1 cellular context compared by ENCODE assay signal in the genomic region with DNA sequence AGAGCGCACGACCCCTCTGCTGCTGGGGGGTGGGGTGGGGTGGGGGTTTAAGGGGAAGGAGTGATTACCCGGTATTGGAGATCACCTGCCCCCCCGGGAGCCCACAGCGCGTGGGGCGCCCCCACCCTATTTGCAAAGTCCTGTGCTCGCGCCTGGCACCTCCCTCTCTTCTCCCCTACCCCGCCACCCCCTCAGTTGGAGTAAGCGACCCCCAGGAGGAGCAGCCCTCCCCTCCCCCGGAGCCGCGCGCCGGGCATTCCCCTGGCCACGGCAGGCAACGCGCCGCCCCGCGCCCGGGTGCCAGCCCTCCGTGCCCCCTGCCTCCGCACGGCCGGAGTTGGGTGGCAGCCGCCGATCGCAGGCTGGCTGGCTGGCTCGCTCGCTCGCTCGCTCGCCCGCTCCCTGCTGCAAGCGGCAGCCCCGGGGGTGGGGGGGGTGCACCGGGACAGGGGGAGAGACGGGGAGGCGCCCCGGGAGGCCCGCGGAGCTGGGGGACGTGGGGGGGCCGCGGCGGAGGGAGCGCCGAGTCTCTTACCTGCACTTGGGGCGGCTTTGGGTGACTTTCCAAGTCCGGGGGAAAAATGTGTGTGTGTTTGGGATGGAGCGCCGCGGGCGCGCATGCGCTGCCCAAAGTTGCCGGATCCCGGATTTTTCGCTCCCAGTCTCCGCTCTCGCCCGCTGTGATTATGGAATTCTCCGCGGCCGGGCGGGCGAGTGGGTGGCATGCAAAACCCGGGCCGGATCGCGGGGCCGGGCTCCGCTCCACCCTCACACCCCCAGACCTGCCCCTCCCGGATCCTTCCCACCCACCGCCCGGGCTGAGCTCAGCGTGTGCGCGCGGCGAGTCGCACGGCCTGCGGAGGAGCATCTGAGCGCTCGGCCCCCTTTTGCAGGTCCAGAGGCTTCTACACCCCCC.
TF ChIP-seq lines count a peak whose summit lies in the region.

A gene with protein sequence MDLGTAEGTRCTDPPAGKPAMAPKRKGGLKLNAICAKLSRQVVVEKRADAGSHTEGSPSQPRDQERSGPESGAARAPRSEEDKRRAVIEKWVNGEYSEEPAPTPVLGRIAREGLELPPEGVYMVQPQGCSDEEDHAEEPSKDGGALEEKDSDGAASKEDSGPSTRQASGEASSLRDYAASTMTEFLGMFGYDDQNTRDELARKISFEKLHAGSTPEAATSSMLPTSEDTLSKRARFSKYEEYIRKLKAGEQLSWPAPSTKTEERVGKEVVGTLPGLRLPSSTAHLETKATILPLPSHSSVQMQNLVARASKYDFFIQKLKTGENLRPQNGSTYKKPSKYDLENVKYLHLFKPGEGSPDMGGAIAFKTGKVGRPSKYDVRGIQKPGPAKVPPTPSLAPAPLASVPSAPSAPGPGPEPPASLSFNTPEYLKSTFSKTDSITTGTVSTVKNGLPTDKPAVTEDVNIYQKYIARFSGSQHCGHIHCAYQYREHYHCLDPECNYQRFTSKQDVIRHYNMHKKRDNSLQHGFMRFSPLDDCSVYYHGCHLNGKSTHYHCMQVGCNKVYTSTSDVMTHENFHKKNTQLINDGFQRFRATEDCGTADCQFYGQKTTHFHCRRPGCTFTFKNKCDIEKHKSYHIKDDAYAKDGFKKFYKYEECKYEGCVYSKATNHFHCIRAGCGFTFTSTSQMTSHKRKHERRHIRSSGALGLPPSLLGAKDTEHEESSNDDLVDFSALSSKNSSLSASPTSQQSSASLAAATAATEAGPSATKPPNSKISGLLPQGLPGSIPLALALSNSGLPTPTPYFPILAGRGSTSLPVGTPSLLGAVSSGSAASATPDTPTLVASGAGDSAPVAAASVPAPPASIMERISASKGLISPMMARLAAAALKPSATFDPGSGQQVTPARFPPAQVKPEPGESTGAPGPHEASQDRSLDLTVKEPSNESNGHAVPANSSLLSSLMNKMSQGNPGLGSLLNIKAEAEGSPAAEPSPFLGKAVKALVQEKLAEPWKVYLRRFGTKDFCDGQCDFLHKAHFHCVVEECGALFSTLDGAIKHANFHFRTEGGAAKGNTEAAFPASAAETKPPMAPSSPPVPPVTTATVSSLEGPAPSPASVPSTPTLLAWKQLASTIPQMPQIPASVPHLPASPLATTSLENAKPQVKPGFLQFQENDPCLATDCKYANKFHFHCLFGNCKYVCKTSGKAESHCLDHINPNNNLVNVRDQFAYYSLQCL (N-terminal part only) (minus strand): TSS at position 618 of the 916 bp plus-strand sequence. CDS start 102,757 bp downstream, outside the sequence.

TF ChIP-seq in HEK293, 187 proteins besides CTCF, POLR2A, EP300 and RAD21 (continued from another document and continues in another):
- TF ChIP-seq, protein P1, sequence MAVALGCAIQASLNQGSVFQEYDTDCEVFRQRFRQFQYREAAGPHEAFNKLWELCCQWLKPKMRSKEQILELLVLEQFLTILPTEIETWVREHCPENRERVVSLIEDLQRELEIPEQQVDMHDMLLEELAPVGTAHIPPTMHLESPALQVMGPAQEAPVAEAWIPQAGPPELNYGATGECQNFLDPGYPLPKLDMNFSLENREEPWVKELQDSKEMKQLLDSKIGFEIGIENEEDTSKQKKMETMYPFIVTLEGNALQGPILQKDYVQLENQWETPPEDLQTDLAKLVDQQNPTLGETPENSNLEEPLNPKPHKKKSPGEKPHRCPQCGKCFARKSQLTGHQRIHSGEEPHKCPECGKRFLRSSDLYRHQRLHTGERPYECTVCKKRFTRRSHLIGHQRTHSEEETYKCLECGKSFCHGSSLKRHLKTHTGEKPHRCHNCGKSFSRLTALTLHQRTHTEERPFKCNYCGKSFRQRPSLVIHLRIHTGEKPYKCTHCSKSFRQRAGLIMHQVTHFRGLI (tag by site-specific recombination; IDR thresholded peaks at IDR 0.05) = peak; percentile 64; the same call in 1 of the 2 replicates
- TF ChIP-seq SCRT1 (tag by site-specific recombination; IDR thresholded peaks at IDR 0.05; ENCODE audit: borderline replicate concordance) (peak; percentile 65; the same call in 1 of the 2 replicates), BCL11A (tag by site-specific recombination; IDR thresholded peaks at IDR 0.05; ENCODE audit: low read depth) (no peak), ZBTB48 (tag by site-specific recombination; IDR thresholded peaks at IDR 0.05) (peak; percentile 52), ZNF777 (tag by site-specific recombination; IDR thresholded peaks at IDR 0.05; ENCODE audit: borderline replicate concordance) (no peak), ZNF155 (tag by site-specific recombination; IDR thresholded peaks at IDR 0.05) (no peak), ZNF626 (tag by site-specific recombination; IDR thresholded peaks at IDR 0.05) (no peak), ZNF830 (tag by site-specific recombination; IDR thresholded peaks at IDR 0.05; ENCODE audit: low read depth) (no peak), ZNF23 (tag by site-specific recombination; IDR thresholded peaks at IDR 0.05; ENCODE audit: borderline replicate concordance) (no peak), ZNF623 (tag by site-specific recombination; IDR thresholded peaks at IDR 0.05) (no peak), ZNF707 (tag by site-specific recombination; IDR thresholded peaks at IDR 0.05) (no peak), ZNF175 (tag by site-specific recombination; IDR thresholded peaks at IDR 0.05) (no peak), ZSCAN16 (tag by site-specific recombination; IDR thresholded peaks at IDR 0.05) (no peak), ZNF514 (tag by site-specific recombination; IDR thresholded peaks at IDR 0.05) (no peak), ZBTB21 (tag by site-specific recombination; IDR thresholded peaks at IDR 0.05) (peak; percentile 29; the same call in 1 of the 2 replicates), GLIS1 (tag by site-specific recombination; IDR thresholded peaks at IDR 0.05) (peak; percentile 92), ZNF133 (tag by site-specific recombination; IDR thresholded peaks at IDR 0.05) (no peak), TCF7L2 (IDR thresholded peaks at IDR 0.05; ENCODE audit: borderline replicate concordance, low read depth, low read length) (no peak), ZNF561 (tag by site-specific recombination; IDR thresholded peaks at IDR 0.05; ENCODE audit: borderline replicate concordance) (peak; percentile 63), ZNF549 (tag by site-specific recombination; IDR thresholded peaks at IDR 0.05) (no peak), ZNF585B (tag by site-specific recombination; IDR thresholded peaks at IDR 0.05) (no peak), ZNF701 (tag by site-specific recombination; IDR thresholded peaks at IDR 0.05) (no peak), ZBTB8A (tag by site-specific recombination; IDR thresholded peaks at IDR 0.05) (peak; percentile 84), ZNF324 (tag by site-specific recombination; IDR thresholded peaks at IDR 0.05) (peak; percentile 95), SP3 (tag by site-specific recombination; IDR thresholded peaks at IDR 0.05) (peak; percentile 91), KLF16 (tag by site-specific recombination; IDR thresholded peaks at IDR 0.05) (peak; percentile 100), ZEB2 (tag by site-specific recombination; IDR thresholded peaks at IDR 0.05) (peak; percentile 91)
- TF ChIP-seq, protein P2, sequence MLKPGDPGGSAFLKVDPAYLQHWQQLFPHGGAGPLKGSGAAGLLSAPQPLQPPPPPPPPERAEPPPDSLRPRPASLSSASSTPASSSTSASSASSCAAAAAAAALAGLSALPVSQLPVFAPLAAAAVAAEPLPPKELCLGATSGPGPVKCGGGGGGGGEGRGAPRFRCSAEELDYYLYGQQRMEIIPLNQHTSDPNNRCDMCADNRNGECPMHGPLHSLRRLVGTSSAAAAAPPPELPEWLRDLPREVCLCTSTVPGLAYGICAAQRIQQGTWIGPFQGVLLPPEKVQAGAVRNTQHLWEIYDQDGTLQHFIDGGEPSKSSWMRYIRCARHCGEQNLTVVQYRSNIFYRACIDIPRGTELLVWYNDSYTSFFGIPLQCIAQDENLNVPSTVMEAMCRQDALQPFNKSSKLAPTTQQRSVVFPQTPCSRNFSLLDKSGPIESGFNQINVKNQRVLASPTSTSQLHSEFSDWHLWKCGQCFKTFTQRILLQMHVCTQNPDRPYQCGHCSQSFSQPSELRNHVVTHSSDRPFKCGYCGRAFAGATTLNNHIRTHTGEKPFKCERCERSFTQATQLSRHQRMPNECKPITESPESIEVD (tag by site-specific recombination; IDR thresholded peaks at IDR 0.05) = no peak
- TF ChIP-seq, protein P3, sequence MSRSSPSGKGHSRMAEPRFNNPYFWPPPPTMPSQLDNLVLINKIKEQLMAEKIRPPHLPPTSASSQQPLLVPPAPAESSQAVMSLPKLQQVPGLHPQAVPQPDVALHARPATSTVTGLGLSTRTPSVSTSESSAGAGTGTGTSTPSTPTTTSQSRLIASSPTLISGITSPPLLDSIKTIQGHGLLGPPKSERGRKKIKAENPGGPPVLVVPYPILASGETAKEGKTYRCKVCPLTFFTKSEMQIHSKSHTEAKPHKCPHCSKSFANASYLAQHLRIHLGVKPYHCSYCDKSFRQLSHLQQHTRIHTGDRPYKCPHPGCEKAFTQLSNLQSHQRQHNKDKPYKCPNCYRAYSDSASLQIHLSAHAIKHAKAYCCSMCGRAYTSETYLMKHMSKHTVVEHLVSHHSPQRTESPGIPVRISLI (tag by site-specific recombination; IDR thresholded peaks at IDR 0.05) = no peak
- TF ChIP-seq, protein P4, sequence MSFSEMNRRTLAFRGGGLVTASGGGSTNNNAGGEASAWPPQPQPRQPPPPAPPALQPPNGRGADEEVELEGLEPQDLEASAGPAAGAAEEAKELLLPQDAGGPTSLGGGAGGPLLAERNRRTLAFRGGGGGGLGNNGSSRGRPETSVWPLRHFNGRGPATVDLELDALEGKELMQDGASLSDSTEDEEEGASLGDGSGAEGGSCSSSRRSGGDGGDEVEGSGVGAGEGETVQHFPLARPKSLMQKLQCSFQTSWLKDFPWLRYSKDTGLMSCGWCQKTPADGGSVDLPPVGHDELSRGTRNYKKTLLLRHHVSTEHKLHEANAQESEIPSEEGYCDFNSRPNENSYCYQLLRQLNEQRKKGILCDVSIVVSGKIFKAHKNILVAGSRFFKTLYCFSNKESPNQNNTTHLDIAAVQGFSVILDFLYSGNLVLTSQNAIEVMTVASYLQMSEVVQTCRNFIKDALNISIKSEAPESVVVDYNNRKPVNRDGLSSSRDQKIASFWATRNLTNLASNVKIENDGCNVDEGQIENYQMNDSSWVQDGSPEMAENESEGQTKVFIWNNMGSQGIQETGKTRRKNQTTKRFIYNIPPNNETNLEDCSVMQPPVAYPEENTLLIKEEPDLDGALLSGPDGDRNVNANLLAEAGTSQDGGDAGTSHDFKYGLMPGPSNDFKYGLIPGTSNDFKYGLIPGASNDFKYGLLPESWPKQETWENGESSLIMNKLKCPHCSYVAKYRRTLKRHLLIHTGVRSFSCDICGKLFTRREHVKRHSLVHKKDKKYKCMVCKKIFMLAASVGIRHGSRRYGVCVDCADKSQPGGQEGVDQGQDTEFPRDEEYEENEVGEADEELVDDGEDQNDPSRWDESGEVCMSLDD (tag by site-specific recombination; IDR thresholded peaks at IDR 0.05) = peak; percentile 96
- TF ChIP-seq, protein P5, sequence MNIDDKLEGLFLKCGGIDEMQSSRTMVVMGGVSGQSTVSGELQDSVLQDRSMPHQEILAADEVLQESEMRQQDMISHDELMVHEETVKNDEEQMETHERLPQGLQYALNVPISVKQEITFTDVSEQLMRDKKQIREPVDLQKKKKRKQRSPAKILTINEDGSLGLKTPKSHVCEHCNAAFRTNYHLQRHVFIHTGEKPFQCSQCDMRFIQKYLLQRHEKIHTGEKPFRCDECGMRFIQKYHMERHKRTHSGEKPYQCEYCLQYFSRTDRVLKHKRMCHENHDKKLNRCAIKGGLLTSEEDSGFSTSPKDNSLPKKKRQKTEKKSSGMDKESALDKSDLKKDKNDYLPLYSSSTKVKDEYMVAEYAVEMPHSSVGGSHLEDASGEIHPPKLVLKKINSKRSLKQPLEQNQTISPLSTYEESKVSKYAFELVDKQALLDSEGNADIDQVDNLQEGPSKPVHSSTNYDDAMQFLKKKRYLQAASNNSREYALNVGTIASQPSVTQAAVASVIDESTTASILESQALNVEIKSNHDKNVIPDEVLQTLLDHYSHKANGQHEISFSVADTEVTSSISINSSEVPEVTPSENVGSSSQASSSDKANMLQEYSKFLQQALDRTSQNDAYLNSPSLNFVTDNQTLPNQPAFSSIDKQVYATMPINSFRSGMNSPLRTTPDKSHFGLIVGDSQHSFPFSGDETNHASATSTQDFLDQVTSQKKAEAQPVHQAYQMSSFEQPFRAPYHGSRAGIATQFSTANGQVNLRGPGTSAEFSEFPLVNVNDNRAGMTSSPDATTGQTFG (tag by site-specific recombination; IDR thresholded peaks at IDR 0.05; ENCODE audit: borderline replicate concordance) = no peak
- TF ChIP-seq, protein P6, sequence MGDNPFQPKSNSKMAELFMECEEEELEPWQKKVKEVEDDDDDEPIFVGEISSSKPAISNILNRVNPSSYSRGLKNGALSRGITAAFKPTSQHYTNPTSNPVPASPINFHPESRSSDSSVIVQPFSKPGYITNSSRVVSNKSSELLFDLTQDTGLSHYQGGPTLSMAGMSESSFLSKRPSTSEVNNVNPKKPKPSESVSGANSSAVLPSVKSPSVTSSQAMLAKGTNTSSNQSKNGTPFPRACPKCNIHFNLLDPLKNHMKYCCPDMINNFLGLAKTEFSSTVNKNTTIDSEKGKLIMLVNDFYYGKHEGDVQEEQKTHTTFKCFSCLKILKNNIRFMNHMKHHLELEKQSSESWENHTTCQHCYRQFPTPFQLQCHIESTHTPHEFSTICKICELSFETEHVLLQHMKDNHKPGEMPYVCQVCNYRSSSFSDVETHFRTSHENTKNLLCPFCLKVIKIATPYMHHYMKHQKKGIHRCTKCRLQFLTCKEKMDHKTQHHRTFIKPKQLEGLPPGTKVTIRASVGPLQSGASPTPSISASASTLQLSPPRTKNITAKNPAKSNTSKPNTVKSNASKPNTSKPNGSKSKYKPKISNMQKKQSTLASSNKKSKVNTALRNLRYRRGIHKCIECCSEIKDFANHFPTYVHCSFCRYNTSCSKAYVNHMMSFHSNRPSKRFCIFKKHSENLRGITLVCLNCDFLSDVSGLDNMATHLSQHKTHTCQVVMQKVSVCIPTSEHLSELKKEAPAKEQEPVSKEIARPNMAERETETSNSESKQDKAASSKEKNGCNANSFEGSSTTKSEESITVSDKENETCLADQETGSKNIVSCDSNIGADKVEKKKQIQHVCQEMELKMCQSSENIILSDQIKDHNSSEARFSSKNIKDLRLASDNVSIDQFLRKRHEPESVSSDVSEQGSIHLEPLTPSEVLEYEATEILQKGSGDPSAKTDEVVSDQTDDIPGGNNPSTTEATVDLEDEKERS (tag by site-specific recombination; IDR thresholded peaks at IDR 0.05) = peak; percentile 34; the same call in 1 of the 2 replicates
- TF ChIP-seq, protein P7, sequence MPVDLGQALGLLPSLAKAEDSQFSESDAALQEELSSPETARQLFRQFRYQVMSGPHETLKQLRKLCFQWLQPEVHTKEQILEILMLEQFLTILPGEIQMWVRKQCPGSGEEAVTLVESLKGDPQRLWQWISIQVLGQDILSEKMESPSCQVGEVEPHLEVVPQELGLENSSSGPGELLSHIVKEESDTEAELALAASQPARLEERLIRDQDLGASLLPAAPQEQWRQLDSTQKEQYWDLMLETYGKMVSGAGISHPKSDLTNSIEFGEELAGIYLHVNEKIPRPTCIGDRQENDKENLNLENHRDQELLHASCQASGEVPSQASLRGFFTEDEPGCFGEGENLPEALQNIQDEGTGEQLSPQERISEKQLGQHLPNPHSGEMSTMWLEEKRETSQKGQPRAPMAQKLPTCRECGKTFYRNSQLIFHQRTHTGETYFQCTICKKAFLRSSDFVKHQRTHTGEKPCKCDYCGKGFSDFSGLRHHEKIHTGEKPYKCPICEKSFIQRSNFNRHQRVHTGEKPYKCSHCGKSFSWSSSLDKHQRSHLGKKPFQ (tag by site-specific recombination; IDR thresholded peaks at IDR 0.05) = peak; percentile 69
